ENCODE assay signal across 8 cellular contexts in the genomic region with DNA sequence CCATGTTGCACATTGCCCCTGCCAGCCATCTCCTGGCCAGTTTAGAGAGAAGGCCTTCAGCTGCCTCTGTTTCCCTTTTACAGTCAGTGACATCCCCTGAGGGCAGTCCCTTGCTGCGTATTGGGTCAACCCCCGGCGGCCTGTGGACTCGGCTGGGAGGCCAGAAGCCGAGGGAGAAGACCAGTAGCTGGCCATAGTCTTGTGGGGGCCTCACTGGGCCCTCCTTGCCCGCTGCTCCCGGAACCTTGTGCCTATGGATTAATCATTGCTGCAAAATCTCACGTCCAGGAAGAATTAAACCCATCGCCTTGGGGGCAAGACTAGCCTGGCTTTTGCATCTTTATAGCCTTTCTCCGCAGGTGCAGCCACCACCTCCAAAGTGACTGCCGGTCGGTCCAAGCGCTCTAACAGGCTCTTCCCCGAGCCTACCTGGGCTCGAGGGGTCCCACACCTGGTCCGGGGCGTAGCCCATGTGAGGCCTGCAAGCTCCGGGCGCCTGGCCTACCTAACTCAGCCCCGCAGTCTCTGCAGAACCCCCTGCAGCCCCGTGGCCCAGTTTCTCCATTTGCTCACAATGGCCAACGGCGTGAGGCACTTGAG. TPM values are rescaled to one million over a fixed set of nuclear protein-coding genes. Genes with fewer than 3 reads are reported as not detected.
DNase-seq lines count a peak whose midpoint lies in the region; ATAC-seq and TF ChIP-seq lines count a peak whose summit lies in the region.

No MANE protein-coding gene starts in this region.

- peak overlapping the region; percentile 94 for H3K4me3 Mint-ChIP-seq in activated naive CD4-positive, alpha-beta T cell treated with anti-CD3 and anti-CD28 coated beads, Interleukin-2, amount 10 ng/mL, durations not matched to agents 7 days and 5 days
- H3K4me3 Mint-ChIP-seq in type B pancreatic cell, result peak overlapping the region; percentile 94

- H3K9me3 ChIP-seq in lower lobe of right lung, result no peaks in the 10 kb centered on the region

- intact Hi-C loops in lower lobe of right lung (cut with DNase I), result no loop called here

- H3K27ac ChIP-seq in lower lobe of right lung, result peak overlapping the region; percentile 87

- H3K36me3 ChIP-seq in lower lobe of right lung, result no peaks in the 10 kb centered on the region

- TF ChIP-seq CTCF in astrocyte of the cerebellum (IDR thresholded peaks at IDR 0.05; ENCODE audit: low read depth, low read length, missing control alignments) (no peak), lower lobe of right lung (IDR thresholded peaks at IDR 0.05) (no peak), type B pancreatic cell (conservative IDR thresholded peaks at IDR 0.05) (no peak)

- CTCF ChIA-PET in activated naive CD4-positive, alpha-beta T cell treated with anti-CD3 and anti-CD28 coated beads, Interleukin-2, amount 10 ng/mL, durations not matched to agents 7 days and 5 days (lab: Charles Lee), result interaction anchor here (0.6 to 6.9 kb wide), 4 partner anchors 10 to 273 kb away, joined by 3 to 43 read pairs (median 6); no protein-coding TSS in a partner anchor

- no peaks in the 10 kb centered on the region for H3K9me3 Mint-ChIP-seq in activated naive CD4-positive, alpha-beta T cell treated with anti-CD3 and anti-CD28 coated beads, Interleukin-2, amount 10 ng/mL, durations not matched to agents 7 days and 5 days
- no peaks in the 10 kb centered on the region for H3K9me3 Mint-ChIP-seq in type B pancreatic cell

- peaks cover 16% of the 10 kb centered on the region for H3K27me3 Mint-ChIP-seq in activated naive CD4-positive, alpha-beta T cell treated with anti-CD3 and anti-CD28 coated beads, Interleukin-2, amount 10 ng/mL, durations not matched to agents 7 days and 5 days
- H3K27me3 Mint-ChIP-seq in type B pancreatic cell, result peaks cover 27% of the 10 kb centered on the region

- peaks cover 26% of the 10 kb centered on the region for H3K4me1 ChIP-seq in lower lobe of right lung

- H3K4me3 ChIP-seq in astrocyte of the cerebellum (ENCODE audit: low read depth, low read length) (peak overlapping the region; percentile 70), lower lobe of right lung (peak overlapping the region; percentile 79)

- in situ Hi-C loops in astrocyte of the cerebellum (cut with HindIII; ENCODE audit: low sequenced_read_pairs), result no loop called here

- H3K36me3 Mint-ChIP-seq in activated naive CD4-positive, alpha-beta T cell treated with anti-CD3 and anti-CD28 coated beads, Interleukin-2, amount 10 ng/mL, durations not matched to agents 7 days and 5 days, result peaks cover 9% of the 10 kb centered on the region
- H3K36me3 Mint-ChIP-seq in type B pancreatic cell, result no peaks in the 10 kb centered on the region

- ATAC-seq in lower lobe of right lung, result no peak

- peaks cover 43% of the 10 kb centered on the region for H3K4me1 Mint-ChIP-seq in activated naive CD4-positive, alpha-beta T cell treated with anti-CD3 and anti-CD28 coated beads, Interleukin-2, amount 10 ng/mL, durations not matched to agents 7 days and 5 days
- peaks cover 9% of the 10 kb centered on the region for H3K4me1 Mint-ChIP-seq in type B pancreatic cell (ENCODE audit: unreplicated experiment)

- DNase-seq in activated naive CD4-positive, alpha-beta T cell treated with anti-CD3 and anti-CD28 coated beads, Interleukin-2, amount 10 ng/mL, durations not matched to agents 7 days and 5 days, result no peak
- no peak for DNase-seq in activated naive CD4-positive, alpha-beta T cell treated with Interleukin-2 at 50 U/mL for 16 hours
- DNase-seq in astrocyte of the cerebellum (ENCODE audit: low read depth) (no peak), lower lobe of right lung (peak; percentile 34), type B pancreatic cell (ENCODE audit: extremely low spot score, unreplicated experiment) (no peak), NCI-H2107 (lab: John Stamatoyannopoulos, UW) (no peak), NCI-H774 (lab: John Stamatoyannopoulos, UW) (no peak), NCI-H1092 (lab: John Stamatoyannopoulos, UW) (no peak)

- no peaks in the 10 kb centered on the region for H3K27me3 ChIP-seq in lower lobe of right lung (ENCODE audit: low read depth)

- H3K27ac Mint-ChIP-seq in activated naive CD4-positive, alpha-beta T cell treated with anti-CD3 and anti-CD28 coated beads, Interleukin-2, amount 10 ng/mL, durations not matched to agents 7 days and 5 days, result peak overlapping the region; percentile 93
- H3K27ac Mint-ChIP-seq in type B pancreatic cell, result peak overlapping the region; percentile 86

RNA-seq across cellular contexts. Expression of gene CHAC1, which starts 0.9 kb away (rescaled TPM):
- total RNA-seq in lower lobe of right lung, result 1.8 TPM
- 7.8 and 12.9 TPM in 2 replicates for total RNA-seq in type B pancreatic cell (ENCODE audit: low replicate concordance)

RNA-seq across cellular contexts. Expression of gene DLL4, which starts 23.3 kb away (rescaled TPM):
- 21.3 TPM for total RNA-seq in lower lobe of right lung
- 2.9 and 5.9 TPM in 2 replicates for total RNA-seq in type B pancreatic cell (ENCODE audit: low replicate concordance)

RNA-seq across cellular contexts. Expression of gene VPS18, which starts 58.2 kb away (rescaled TPM):
- total RNA-seq in lower lobe of right lung (24.0 TPM), type B pancreatic cell (ENCODE audit: low replicate concordance) (25.6 and 37.2 TPM in 2 replicates)
